15 cellular contexts compared by ENCODE assay signal in genomic region chr4:158621729-158622128, GRCh38.
"Had no signal": no experiment of that assay in that cellular context is flagged by ENCODE, and none has a peak within 500 bp of the region (broad histone marks: within the 10 kb centered on the region; RNA-seq: fewer than 3 reads in every experiment).

No MANE protein-coding gene starts in this region.

- ATAC-seq: activated T-helper 17 cell treated with anti-CD3 and anti-CD28 coated beads, Interleukin-2, amount 50 U/mL, for 72 hours; left lung; naive thymus-derived CD8-positive, alpha-beta T cell; upper lobe of right lung had no signal

- H3K4me1 ChIP-seq: left lung, upper lobe of right lung had no signal

- H3K27ac Mint-ChIP-seq: activated naive CD4-positive, alpha-beta T cell treated with anti-CD3 and anti-CD28 coated beads for 36 hours; activated T-helper 17 cell treated with anti-CD3 and anti-CD28 coated beads, Interleukin-2, amount 50 U/mL, for 72 hours; naive thymus-derived CD8-positive, alpha-beta T cell had no signal

- H3K27ac ChIP-seq: ascending aorta, dorsolateral prefrontal cortex, left lung, neutrophil, stomach, thoracic aorta, upper lobe of right lung had no signal

- H3K9me3 ChIP-seq: ascending aorta, left lung, neutrophil, stomach, thoracic aorta, upper lobe of right lung had no signal

- H3K9me3 Mint-ChIP-seq: activated naive CD4-positive, alpha-beta T cell treated with anti-CD3 and anti-CD28 coated beads for 36 hours; activated T-helper 17 cell treated with anti-CD3 and anti-CD28 coated beads, Interleukin-2, amount 50 U/mL, for 72 hours; naive thymus-derived CD8-positive, alpha-beta T cell had no signal

- H3K36me3 ChIP-seq: ascending aorta, left lung, neutrophil, stomach, thoracic aorta, upper lobe of right lung had no signal

- H3K27me3 ChIP-seq: ascending aorta, dorsolateral prefrontal cortex, left lung, neutrophil, stomach, upper lobe of right lung had no signal

- H3K36me3 Mint-ChIP-seq: naive thymus-derived CD8-positive, alpha-beta T cell had no signal

- H3K4me1 Mint-ChIP-seq: activated T-helper 17 cell treated with anti-CD3 and anti-CD28 coated beads, Interleukin-2, amount 50 U/mL, for 72 hours; naive thymus-derived CD8-positive, alpha-beta T cell had no signal

- H3K4me3 ChIP-seq: ascending aorta, dorsolateral prefrontal cortex, left lung, stomach, thoracic aorta, upper lobe of right lung had no signal

- DNase-seq: activated CD4-positive, alpha-beta T cell treated with anti-CD3 and anti-CD28 coated beads, Interleukin-2, amount 50 U/mL, for 4 hours; activated CD4-positive, CD25-positive, alpha-beta regulatory T cell treated with anti-CD3 and anti-CD28 coated beads, Interleukin-2, amount 50 U/mL, for 72 hours; activated naive CD4-positive, alpha-beta T cell treated with anti-CD3 and anti-CD28 coated beads for 36 hours; dorsolateral prefrontal cortex; left lung; naive thymus-derived CD8-positive, alpha-beta T cell; retina; stimulated activated CD4-positive, alpha-beta T cell treated with anti-CD3 and anti-CD28 coated beads, Interleukin-12 subunit alpha, Interleukin-12 subunit beta, amount 100 ng/mL, for 4 hours; stimulated activated CD4-positive, alpha-beta T cell treated with anti-CD3 and anti-CD28 coated beads, Interleukin-2, amount 100 ng/mL, for 24 hours; stomach; upper lobe of right lung had no signal

- H3K4me3 Mint-ChIP-seq: activated naive CD4-positive, alpha-beta T cell treated with anti-CD3 and anti-CD28 coated beads for 36 hours; activated T-helper 17 cell treated with anti-CD3 and anti-CD28 coated beads, Interleukin-2, amount 50 U/mL, for 72 hours; naive thymus-derived CD8-positive, alpha-beta T cell had no signal
